ENCODE assay signal across 10 cellular contexts in genomic region chr14:93035917-93036651, GRCh38.
A peak's percentile ranks its signal among the peaks of the same experiment; 100 is the strongest.
DNase-seq lines count a peak whose midpoint lies in the region; FAIRE-seq and TF ChIP-seq lines count a peak whose summit lies in the region.
"Had no signal": no experiment of that assay in that cellular context is flagged by ENCODE, and none has a peak within 500 bp of the region (broad histone marks: within the 10 kb centered on the region; RNA-seq: fewer than 3 reads in every experiment).

No MANE protein-coding gene starts in this region.

- H3K9ac ChIP-seq in colonic mucosa (ENCODE audit: low read depth in 2 of 2, low read length in 2 of 2), result no peak overlapping the region

- H3K27me3 ChIP-seq in brain microvascular endothelial cell (replicated peaks) (no peaks in the 10 kb centered on the region), colonic mucosa (no peaks in the 10 kb centered on the region)

- in situ Hi-C loops in brain microvascular endothelial cell (cut with HindIII; ENCODE audit: low pct_ligation_motif_present, low sequenced_read_pairs), result no loop called here

- H3K4me1 ChIP-seq in colonic mucosa, result peaks cover 36% of the 10 kb centered on the region

- no peaks in the 10 kb centered on the region for H3K36me3 Mint-ChIP-seq in activated CD4-positive, alpha-beta T cell treated with anti-CD3 and anti-CD28 coated beads, Interleukin-2, amount 10 ng/mL, durations not matched to agents 24 days and 14 days (ENCODE audit: low read depth)

- no peaks in the 10 kb centered on the region for H3K9me3 ChIP-seq in colonic mucosa

- DNase-seq in HTR-8/SVneo (ENCODE audit: insufficient read length, low spot score) (peak; percentile 48), brain microvascular endothelial cell (peak; percentile 18), hypothalamus (lab: John Stamatoyannopoulos, UW) (peak in 43 of 51 donors; percentile 50 to 97 (median 87)), colonic mucosa (no peak), DMS53 (lab: John Stamatoyannopoulos, UW) (no peak)
- peak; percentile 5 to 27 for DNase-seq in stimulated activated CD8-positive, alpha-beta memory T cell treated with anti-CD3 and anti-CD28 coated beads, Interleukin-7, amount 100 ng/mL, for 4 hours (ENCODE audit: low read depth in 2 of 2)
- DNase-seq in activated CD4-positive, alpha-beta T cell treated with anti-CD3 and anti-CD28 coated beads, Interleukin-2, amount 10 ng/mL, durations not matched to agents 24 days and 14 days, result no peak
- DNase-seq in stimulated activated CD4-positive, alpha-beta T cell treated with anti-CD3 and anti-CD28 coated beads, Interleukin-15, amount 100 ng/mL, for 24 hours, result no peak
- DNase-seq: activated CD4-positive, alpha-beta T cell treated with anti-CD3 and anti-CD28 coated beads for 1 hour; NCI-H2081 treated with DMSO at 0.1 percent for 48 hours had no signal

- no peaks in the 10 kb centered on the region for H3K27me3 Mint-ChIP-seq in activated CD4-positive, alpha-beta T cell treated with anti-CD3 and anti-CD28 coated beads, Interleukin-2, amount 10 ng/mL, durations not matched to agents 24 days and 14 days

- H3K27ac ChIP-seq in brain microvascular endothelial cell (no peak overlapping the region), colonic mucosa (no peak overlapping the region)

- peaks cover 33% of the 10 kb centered on the region for H3K4me1 Mint-ChIP-seq in activated CD4-positive, alpha-beta T cell treated with anti-CD3 and anti-CD28 coated beads, Interleukin-2, amount 10 ng/mL, durations not matched to agents 24 days and 14 days

- intact Hi-C loops in activated CD4-positive, alpha-beta T cell treated with anti-CD3 and anti-CD28 coated beads, Interleukin-2, amount 10 ng/mL, durations not matched to agents 24 days and 14 days (cut with micrococcal nuclease), result no loop called here
- intact Hi-C loops in colonic mucosa (cut with DNase I), result no loop called here

- no peaks in the 10 kb centered on the region for H3K9me3 Mint-ChIP-seq in activated CD4-positive, alpha-beta T cell treated with anti-CD3 and anti-CD28 coated beads, Interleukin-2, amount 10 ng/mL, durations not matched to agents 24 days and 14 days

- no peak overlapping the region for H3K27ac Mint-ChIP-seq in activated CD4-positive, alpha-beta T cell treated with anti-CD3 and anti-CD28 coated beads, Interleukin-2, amount 10 ng/mL, durations not matched to agents 24 days and 14 days

- H3K36me3 ChIP-seq in brain microvascular endothelial cell (replicated peaks), result no peaks in the 10 kb centered on the region
- no peaks in the 10 kb centered on the region for H3K36me3 ChIP-seq in colonic mucosa

- H3K4me3 ChIP-seq in brain microvascular endothelial cell (ENCODE audit: low read depth, low read length), result no peak overlapping the region
- H3K4me3 ChIP-seq in colonic mucosa, result no peak overlapping the region

- no peak overlapping the region for H3K4me3 Mint-ChIP-seq in activated CD4-positive, alpha-beta T cell treated with anti-CD3 and anti-CD28 coated beads, Interleukin-2, amount 10 ng/mL, durations not matched to agents 24 days and 14 days

- TF ChIP-seq CTCF in brain microvascular endothelial cell (IDR thresholded peaks at IDR 0.05; ENCODE audit: low read depth, low read length, missing control alignments) (no peak), colonic mucosa (IDR thresholded peaks at IDR 0.05) (no peak)

- FAIRE-seq in HTR-8/SVneo (lab: Jason Lieb, UNC), result peak; percentile 79

Comparison
In these comparisons a context has a peak if more than half of its experiments do, and no peak if none do; other contexts are left out.
1. DNase-seq: peak in HTR-8/SVneo (single experiment), brain microvascular endothelial cell (single experiment), hypothalamus (43 of 51) and stimulated activated CD8-positive, alpha-beta memory T cell treated with anti-CD3 and anti-CD28 coated beads, Interleukin-7, amount 100 ng/mL, for 4 hours (2 of 2); none in activated CD4-positive, alpha-beta T cell treated with anti-CD3 and anti-CD28 coated beads, Interleukin-2, amount 10 ng/mL, durations not matched to agents 24 days and 14 days (single experiment), stimulated activated CD4-positive, alpha-beta T cell treated with anti-CD3 and anti-CD28 coated beads, Interleukin-15, amount 100 ng/mL, for 24 hours (single experiment), colonic mucosa (single experiment) and DMS53 (single experiment).